In the genomic region with DNA sequence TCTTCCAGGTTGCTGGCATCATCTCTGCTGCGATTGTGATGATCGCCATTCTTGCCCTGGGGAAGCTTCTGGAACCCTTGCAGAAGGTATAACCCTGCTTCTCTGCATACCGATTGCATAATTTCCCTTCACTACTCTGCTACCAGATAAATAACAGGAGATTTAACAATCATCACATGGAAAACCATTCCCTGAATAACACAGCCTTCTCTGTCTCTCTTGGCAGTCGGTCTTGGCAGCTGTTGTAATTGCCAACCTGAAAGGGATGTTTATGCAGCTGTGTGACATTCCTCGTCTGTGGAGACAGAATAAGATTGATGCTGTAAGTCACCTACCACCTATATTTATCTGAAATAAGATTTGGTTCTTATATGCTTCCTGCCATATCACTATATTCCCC, we compare ENCODE assay signal across 2 cellular contexts.
TF ChIP-seq lines count a peak whose summit lies in the region.

No MANE protein-coding gene starts in this region.

TF ChIP-seq in GM23338, 12 proteins besides CTCF, POLR2A, EP300 and RAD21 (continues in another document):
- TF ChIP-seq POLR2AphosphoS5 (IDR thresholded peaks at IDR 0.05; ENCODE audit: low read depth), result no peak
- TF ChIP-seq, protein P1, sequence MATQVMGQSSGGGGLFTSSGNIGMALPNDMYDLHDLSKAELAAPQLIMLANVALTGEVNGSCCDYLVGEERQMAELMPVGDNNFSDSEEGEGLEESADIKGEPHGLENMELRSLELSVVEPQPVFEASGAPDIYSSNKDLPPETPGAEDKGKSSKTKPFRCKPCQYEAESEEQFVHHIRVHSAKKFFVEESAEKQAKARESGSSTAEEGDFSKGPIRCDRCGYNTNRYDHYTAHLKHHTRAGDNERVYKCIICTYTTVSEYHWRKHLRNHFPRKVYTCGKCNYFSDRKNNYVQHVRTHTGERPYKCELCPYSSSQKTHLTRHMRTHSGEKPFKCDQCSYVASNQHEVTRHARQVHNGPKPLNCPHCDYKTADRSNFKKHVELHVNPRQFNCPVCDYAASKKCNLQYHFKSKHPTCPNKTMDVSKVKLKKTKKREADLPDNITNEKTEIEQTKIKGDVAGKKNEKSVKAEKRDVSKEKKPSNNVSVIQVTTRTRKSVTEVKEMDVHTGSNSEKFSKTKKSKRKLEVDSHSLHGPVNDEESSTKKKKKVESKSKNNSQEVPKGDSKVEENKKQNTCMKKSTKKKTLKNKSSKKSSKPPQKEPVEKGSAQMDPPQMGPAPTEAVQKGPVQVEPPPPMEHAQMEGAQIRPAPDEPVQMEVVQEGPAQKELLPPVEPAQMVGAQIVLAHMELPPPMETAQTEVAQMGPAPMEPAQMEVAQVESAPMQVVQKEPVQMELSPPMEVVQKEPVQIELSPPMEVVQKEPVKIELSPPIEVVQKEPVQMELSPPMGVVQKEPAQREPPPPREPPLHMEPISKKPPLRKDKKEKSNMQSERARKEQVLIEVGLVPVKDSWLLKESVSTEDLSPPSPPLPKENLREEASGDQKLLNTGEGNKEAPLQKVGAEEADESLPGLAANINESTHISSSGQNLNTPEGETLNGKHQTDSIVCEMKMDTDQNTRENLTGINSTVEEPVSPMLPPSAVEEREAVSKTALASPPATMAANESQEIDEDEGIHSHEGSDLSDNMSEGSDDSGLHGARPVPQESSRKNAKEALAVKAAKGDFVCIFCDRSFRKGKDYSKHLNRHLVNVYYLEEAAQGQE (IDR thresholded peaks at IDR 0.05; ENCODE audit: unreplicated experiment), result no peak
- TF ChIP-seq ZNF114 (CRISPR knock-in tag; IDR thresholded peaks at IDR 0.05), result no peak
- TF ChIP-seq EZH2phosphoT487 (IDR thresholded peaks at IDR 0.05; ENCODE audit: unreplicated experiment), result no peak
- no peak for TF ChIP-seq ZNF331 (CRISPR knock-in tag; IDR thresholded peaks at IDR 0.05; ENCODE audit: low read depth)
- TF ChIP-seq STAT1 (IDR thresholded peaks at IDR 0.05; ENCODE audit: unreplicated experiment), result no peak
- TF ChIP-seq CREB1 (CRISPR knock-in tag; IDR thresholded peaks at IDR 0.05; ENCODE audit: low read depth), result no peak
- TF ChIP-seq, protein P2, sequence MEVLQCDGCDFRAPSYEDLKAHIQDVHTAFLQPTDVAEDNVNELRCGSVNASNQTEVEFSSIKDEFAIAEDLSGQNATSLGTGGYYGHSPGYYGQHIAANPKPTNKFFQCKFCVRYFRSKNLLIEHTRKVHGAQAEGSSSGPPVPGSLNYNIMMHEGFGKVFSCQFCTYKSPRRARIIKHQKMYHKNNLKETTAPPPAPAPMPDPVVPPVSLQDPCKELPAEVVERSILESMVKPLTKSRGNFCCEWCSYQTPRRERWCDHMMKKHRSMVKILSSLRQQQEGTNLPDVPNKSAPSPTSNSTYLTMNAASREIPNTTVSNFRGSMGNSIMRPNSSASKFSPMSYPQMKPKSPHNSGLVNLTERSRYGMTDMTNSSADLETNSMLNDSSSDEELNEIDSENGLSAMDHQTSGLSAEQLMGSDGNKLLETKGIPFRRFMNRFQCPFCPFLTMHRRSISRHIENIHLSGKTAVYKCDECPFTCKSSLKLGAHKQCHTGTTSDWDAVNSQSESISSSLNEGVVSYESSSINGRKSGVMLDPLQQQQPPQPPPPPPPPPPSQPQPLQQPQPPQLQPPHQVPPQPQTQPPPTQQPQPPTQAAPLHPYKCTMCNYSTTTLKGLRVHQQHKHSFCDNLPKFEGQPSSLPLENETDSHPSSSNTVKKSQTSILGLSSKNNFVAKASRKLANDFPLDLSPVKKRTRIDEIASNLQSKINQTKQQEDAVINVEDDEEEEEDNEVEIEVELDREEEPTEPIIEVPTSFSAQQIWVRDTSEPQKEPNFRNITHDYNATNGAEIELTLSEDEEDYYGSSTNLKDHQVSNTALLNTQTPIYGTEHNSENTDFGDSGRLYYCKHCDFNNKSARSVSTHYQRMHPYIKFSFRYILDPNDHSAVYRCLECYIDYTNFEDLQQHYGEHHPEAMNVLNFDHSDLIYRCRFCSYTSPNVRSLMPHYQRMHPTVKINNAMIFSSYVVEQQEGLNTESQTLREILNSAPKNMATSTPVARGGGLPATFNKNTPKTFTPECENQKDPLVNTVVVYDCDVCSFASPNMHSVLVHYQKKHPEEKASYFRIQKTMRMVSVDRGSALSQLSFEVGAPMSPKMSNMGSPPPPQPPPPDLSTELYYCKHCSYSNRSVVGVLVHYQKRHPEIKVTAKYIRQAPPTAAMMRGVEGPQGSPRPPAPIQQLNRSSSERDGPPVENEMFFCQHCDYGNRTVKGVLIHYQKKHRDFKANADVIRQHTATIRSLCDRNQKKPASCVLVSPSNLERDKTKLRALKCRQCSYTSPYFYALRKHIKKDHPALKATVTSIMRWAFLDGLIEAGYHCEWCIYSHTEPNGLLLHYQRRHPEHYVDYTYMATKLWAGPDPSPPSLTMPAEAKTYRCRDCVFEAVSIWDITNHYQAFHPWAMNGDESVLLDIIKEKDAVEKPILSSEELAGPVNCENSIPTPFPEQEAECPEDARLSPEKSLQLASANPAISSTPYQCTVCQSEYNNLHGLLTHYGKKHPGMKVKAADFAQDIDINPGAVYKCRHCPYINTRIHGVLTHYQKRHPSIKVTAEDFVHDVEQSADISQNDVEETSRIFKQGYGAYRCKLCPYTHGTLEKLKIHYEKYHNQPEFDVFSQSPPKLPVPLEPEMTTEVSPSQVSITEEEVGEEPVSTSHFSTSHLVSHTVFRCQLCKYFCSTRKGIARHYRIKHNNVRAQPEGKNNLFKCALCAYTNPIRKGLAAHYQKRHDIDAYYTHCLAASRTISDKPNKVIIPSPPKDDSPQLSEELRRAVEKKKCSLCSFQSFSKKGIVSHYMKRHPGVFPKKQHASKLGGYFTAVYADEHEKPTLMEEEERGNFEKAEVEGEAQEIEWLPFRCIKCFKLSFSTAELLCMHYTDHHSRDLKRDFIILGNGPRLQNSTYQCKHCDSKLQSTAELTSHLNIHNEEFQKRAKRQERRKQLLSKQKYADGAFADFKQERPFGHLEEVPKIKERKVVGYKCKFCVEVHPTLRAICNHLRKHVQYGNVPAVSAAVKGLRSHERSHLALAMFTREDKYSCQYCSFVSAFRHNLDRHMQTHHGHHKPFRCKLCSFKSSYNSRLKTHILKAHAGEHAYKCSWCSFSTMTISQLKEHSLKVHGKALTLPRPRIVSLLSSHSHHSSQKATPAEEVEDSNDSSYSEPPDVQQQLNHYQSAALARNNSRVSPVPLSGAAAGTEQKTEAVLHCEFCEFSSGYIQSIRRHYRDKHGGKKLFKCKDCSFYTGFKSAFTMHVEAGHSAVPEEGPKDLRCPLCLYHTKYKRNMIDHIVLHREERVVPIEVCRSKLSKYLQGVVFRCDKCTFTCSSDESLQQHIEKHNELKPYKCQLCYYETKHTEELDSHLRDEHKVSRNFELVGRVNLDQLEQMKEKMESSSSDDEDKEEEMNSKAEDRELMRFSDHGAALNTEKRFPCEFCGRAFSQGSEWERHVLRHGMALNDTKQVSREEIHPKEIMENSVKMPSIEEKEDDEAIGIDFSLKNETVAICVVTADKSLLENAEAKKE (CRISPR knock-in tag; IDR thresholded peaks at IDR 0.05), result no peak
- TF ChIP-seq NANOG (IDR thresholded peaks at IDR 0.05; ENCODE audit: borderline replicate concordance), result no peak
- no peak for TF ChIP-seq JUNB (IDR thresholded peaks at IDR 0.05; ENCODE audit: unreplicated experiment)

TF ChIP-seq in endothelial cell of umbilical vein, 7 proteins besides CTCF, POLR2A, EP300 and RAD21:
- TF ChIP-seq FOS (IDR thresholded peaks at IDR 0.05; ENCODE audit: borderline replicate concordance, insufficient read depth, low read length) (no peak), MYC (IDR thresholded peaks at IDR 0.05; ENCODE audit: low read depth, low read length) (no peak)
TF ChIP-seq in endothelial cell of umbilical vein: peak in this region for 0.
